ENCODE assay signal across 1 cellular context in the genomic region with DNA sequence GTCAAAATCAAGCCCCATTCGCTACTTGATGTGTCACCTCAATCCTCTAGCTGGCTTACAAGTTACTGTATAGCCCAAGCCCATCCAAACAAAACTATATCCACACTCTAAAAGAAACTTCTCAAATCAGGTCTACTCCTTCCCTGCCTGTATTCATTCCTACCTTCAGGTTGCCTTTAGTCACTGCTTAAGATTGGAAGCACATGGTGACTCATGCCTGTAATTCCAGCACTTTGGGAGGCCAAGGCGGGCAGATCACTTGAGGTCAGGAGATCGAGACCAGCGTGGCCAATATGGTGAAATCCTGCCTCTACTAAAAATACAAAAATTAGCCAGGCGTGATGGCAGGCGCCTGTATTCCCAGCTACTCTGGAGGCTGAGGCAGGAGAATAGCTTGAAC. TPM values are rescaled to one million over a fixed set of nuclear protein-coding genes. Genes with fewer than 3 reads are reported as not detected.
"Had no signal": no experiment of that assay in that cellular context is flagged by ENCODE, and none has a peak within 500 bp of the region (broad histone marks: within the 10 kb centered on the region; RNA-seq: fewer than 3 reads in every experiment).

No MANE protein-coding gene starts in this region.

RNA-seq across cellular contexts. Expression of a gene that starts 7.4 kb away (rescaled TPM):
- total RNA-seq: Right ventricle myocardium superior had no signal
